21 cellular contexts compared by ENCODE assay signal in the genomic region with DNA sequence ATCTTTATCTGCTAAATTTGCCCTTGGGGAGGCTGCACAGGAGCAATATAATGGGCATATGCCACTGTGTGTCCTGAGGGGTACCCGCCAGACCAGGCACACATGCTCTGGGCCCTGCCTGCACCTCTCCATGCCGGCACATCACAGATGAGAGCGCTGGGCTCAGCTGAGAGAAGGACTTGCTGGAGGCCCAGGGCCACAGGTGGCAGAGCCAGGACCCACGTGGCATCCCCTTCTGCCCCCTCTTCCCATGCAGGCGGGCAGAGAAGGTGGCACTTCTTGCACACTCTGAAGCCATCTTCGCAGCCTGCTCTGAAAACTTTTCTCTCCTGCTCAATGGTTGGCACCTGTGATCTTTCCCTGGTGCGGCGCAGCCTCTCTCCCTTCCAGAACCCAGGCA. TPM values are rescaled to one million over a fixed set of nuclear protein-coding genes. Genes with fewer than 3 reads are reported as not detected.
A peak's percentile ranks its signal among the peaks of the same experiment; 100 is the strongest.
DNase-seq lines count a peak whose midpoint lies in the region; ATAC-seq, FAIRE-seq and TF ChIP-seq lines count a peak whose summit lies in the region.
"Had no signal": no experiment of that assay in that cellular context is flagged by ENCODE, and none has a peak within 500 bp of the region (broad histone marks: within the 10 kb centered on the region; RNA-seq: fewer than 3 reads in every experiment).

No MANE protein-coding gene starts in this region.

- H3K9me3 Mint-ChIP-seq in chondrocyte (ENCODE audit: low read depth) (no peaks in the 10 kb centered on the region), progenitor cell of endocrine pancreas (ENCODE audit: low read depth) (no peaks in the 10 kb centered on the region)
- H3K9me3 Mint-ChIP-seq: HFFc6, IgD-negative memory B cell had no signal

- H3K27ac ChIP-seq in BLaER1: no peak overlapping the region
- no peak overlapping the region for H3K27ac ChIP-seq in kidney (ENCODE audit: low read depth in 2 of 2, low read length in 2 of 2)
- H3K27ac ChIP-seq in caudate nucleus (ENCODE audit: low read depth, low read length): no peak overlapping the region
- H3K27ac ChIP-seq: C4-2B had no signal

- no peaks in the 10 kb centered on the region for H3K36me3 ChIP-seq in BLaER1
- no peaks in the 10 kb centered on the region for H3K36me3 ChIP-seq in kidney (ENCODE audit: control insufficient read depth in 1 of 2, insufficient read depth in 2 of 2, low read length in 2 of 2)

- DNase-seq in Right ventricle myocardium superior (peak; percentile 27), left cardiac atrium (no peak), chondrocyte (ENCODE audit: low spot score) (peak; percentile 84), kidney (peak; percentile 29), caudate nucleus (lab: John Stamatoyannopoulos, UW) (no peak), progenitor cell of endocrine pancreas (ENCODE audit: low spot score, unreplicated experiment) (no peak)
- DNase-seq: 8988T; Calu3; CD4-positive, alpha-beta memory T cell; DMS79 treated with DMSO at 0.1 percent for 48 hours; GF-D8; GOT3; H7; HFFc6 had no signal

- H3K4me2 ChIP-seq in BLaER1: peak overlapping the region; percentile 81

- H3K4me3 ChIP-seq in BLaER1: no peak overlapping the region
- H3K4me3 ChIP-seq in kidney (ENCODE audit: low read length in 2 of 2): no peak overlapping the region

- H3K9ac ChIP-seq in BLaER1: no peak overlapping the region
- H3K9ac ChIP-seq in kidney (ENCODE audit: low read length in 2 of 2): no peak overlapping the region

- TF ChIP-seq CTCF in chondrocyte (IDR thresholded peaks at IDR 0.05) (no peak), kidney (IDR thresholded peaks at IDR 0.05; ENCODE audit: borderline replicate concordance, extremely low read depth, insufficient read depth) (no peak), progenitor cell of endocrine pancreas (IDR thresholded peaks at IDR 0.05; ENCODE audit: unreplicated experiment) (no peak)

- no peaks in the 10 kb centered on the region for H4K20me1 ChIP-seq in BLaER1

- H3K27me3 Mint-ChIP-seq in chondrocyte (ENCODE audit: low read depth): peaks cover 16% of the 10 kb centered on the region
- peaks cover 24% of the 10 kb centered on the region for H3K27me3 Mint-ChIP-seq in progenitor cell of endocrine pancreas

- intact Hi-C loops in Right ventricle myocardium superior (cut with DNase I) (no loop called here), left cardiac atrium (cut with DNase I) (no loop called here), kidney (cut with DNase I) (no loop called here)

- no peak overlapping the region for H3K4me3 Mint-ChIP-seq in chondrocyte (ENCODE audit: unreplicated experiment)
- no peak overlapping the region for H3K4me3 Mint-ChIP-seq in progenitor cell of endocrine pancreas (ENCODE audit: low read depth)
- H3K4me3 Mint-ChIP-seq: CD4-positive, alpha-beta memory T cell; HFFc6 had no signal

- no peak for ATAC-seq in Right ventricle myocardium superior (ENCODE audit: poor library complexity)
- ATAC-seq in left cardiac atrium: no peak
- no peak for ATAC-seq in activated CD4-positive, CD25-positive, alpha-beta regulatory T cell treated with anti-CD3 and anti-CD28 coated beads, Interleukin-2, amount 50 U/mL, for 24 hours
- ATAC-seq: HCT116 had no signal

- H3K4me1 Mint-ChIP-seq in chondrocyte (ENCODE audit: low read depth): no peaks in the 10 kb centered on the region
- H3K4me1 Mint-ChIP-seq in progenitor cell of endocrine pancreas (ENCODE audit: low read depth): no peaks in the 10 kb centered on the region

- H3K36me3 Mint-ChIP-seq in chondrocyte (ENCODE audit: low read depth) (peaks cover 3% of the 10 kb centered on the region), progenitor cell of endocrine pancreas (ENCODE audit: insufficient read depth) (no peaks in the 10 kb centered on the region)
- H3K36me3 Mint-ChIP-seq: CD4-positive, alpha-beta memory T cell; IgD-negative memory B cell had no signal

- FAIRE-seq in kidney (lab: Jason Lieb, UNC): no peak
- FAIRE-seq: HTR-8/SVneo had no signal

- H3K27ac Mint-ChIP-seq in chondrocyte (ENCODE audit: unreplicated experiment) (no peak overlapping the region), progenitor cell of endocrine pancreas (no peak overlapping the region)
- H3K27ac Mint-ChIP-seq: CD4-positive, alpha-beta memory T cell; HFFc6; IgD-negative memory B cell had no signal

- H3K4me1 ChIP-seq in BLaER1 (peaks cover 89% of the 10 kb centered on the region), kidney (ENCODE audit: control insufficient read depth in 1 of 2, insufficient read depth in 1 of 2, low read depth in 1 of 2, low read length in 2 of 2) (no peaks in the 10 kb centered on the region)

- H3K27me3 ChIP-seq in BLaER1: peaks cover 21% of the 10 kb centered on the region

- no peaks in the 10 kb centered on the region for H3K9me3 ChIP-seq in BLaER1
- no peaks in the 10 kb centered on the region for H3K9me3 ChIP-seq in kidney (ENCODE audit: control insufficient read depth in 1 of 2, low read length in 2 of 2)

RNA-seq across cellular contexts. Expression of a gene that starts 20.1 kb away (rescaled TPM):
- total RNA-seq in Right ventricle myocardium superior: not detected
- total RNA-seq in left cardiac atrium: 1 to 10 TPM; 1.8 to 2.2 TPM
- total RNA-seq in chondrocyte: 8.9 to 22.2 TPM (median 9.5 TPM) in 3 replicates
- total RNA-seq in kidney: 2.6 TPM
- polyA plus RNA-seq in kidney (ENCODE audit: insufficient read depth, low read depth, low replicate concordance): 1.2 TPM
- 0.19 and 0.29 TPM in 2 replicates for total RNA-seq in progenitor cell of endocrine pancreas
- total RNA-seq: Calu3; CD4-positive, alpha-beta memory T cell had no signal
- polyA plus RNA-seq: CD4-positive, alpha-beta memory T cell; IgD-negative memory B cell had no signal

RNA-seq across cellular contexts. Expression of a gene that starts 32.5 kb away (rescaled TPM):
- total RNA-seq in Right ventricle myocardium superior (not detected), left cardiac atrium (under 1 TPM in 1 of 2 donors, not detected in 1; 0.06 TPM), chondrocyte (0.15 to 1.2 TPM (median 0.44 TPM) in 3 replicates), kidney (not detected), progenitor cell of endocrine pancreas (0.31 TPM in 1 of 2 replicates, not detected in the other)
- not detected for polyA plus RNA-seq in kidney (ENCODE audit: insufficient read depth, low read depth, low replicate concordance)
- total RNA-seq: A673; Calu3; CD4-positive, alpha-beta memory T cell had no signal
- polyA plus RNA-seq: CD4-positive, alpha-beta memory T cell; IgD-negative memory B cell had no signal

Comparison
In these comparisons a context has a peak if more than half of its experiments do, and no peak if none do; other contexts are left out.
1. DNase-seq: peak in Right ventricle myocardium superior (single experiment), chondrocyte (single experiment) and kidney (single experiment); none in left cardiac atrium (single experiment), caudate nucleus (0 of 61) and progenitor cell of endocrine pancreas (single experiment).